Comparison of ENCODE assay signal across 11 cellular contexts in the genomic region with DNA sequence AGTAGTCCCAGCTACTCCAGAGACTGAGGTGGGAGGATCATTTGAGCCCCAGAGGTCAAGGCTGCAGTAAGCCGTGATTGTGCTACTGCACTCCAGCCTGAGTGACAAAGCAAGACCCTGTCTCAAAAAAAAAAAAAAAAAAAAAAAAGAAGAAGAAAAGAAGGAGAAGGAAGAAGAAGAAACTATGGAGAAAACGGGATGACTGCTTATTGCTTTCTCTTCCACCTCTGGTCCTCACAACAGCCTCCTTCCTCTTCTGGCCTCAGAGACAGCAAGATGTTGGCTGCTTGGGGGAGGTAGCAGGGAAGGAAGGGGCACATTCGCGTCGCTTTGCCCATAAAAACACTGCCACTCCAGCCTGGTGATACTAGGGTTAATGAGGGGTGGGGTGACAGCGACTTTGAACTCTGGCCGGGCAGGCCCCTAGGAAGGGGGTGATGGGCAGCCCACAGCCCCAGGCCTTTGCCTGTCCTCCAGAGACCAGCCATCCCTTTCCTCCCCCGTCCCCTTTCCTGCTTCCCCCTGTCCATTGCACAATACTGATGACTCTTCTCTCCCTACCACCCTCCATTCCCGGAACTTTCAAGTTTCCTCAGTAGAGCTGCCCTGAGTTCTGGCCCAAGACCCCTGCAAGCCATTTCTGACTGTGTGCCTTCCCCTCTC. TPM values are rescaled to one million over a fixed set of nuclear protein-coding genes. Genes with fewer than 3 reads are reported as not detected.
DNase-seq lines count a peak whose midpoint lies in the region; ATAC-seq and TF ChIP-seq lines count a peak whose summit lies in the region.
"Had no signal": no experiment of that assay in that cellular context is flagged by ENCODE, and none has a peak within 500 bp of the region (broad histone marks: within the 10 kb centered on the region; RNA-seq: fewer than 3 reads in every experiment).

No MANE protein-coding gene starts in this region.

- intact Hi-C loops in breast epithelium (cut with DNase I; ENCODE audit: low total_unique reads): no loop called here
- intact Hi-C loops in Calu3 (cut with micrococcal nuclease; ENCODE audit: unreplicated experiment): no loop called here

- H3K27me3 ChIP-seq in breast epithelium: no peaks in the 10 kb centered on the region
- no peaks in the 10 kb centered on the region for H3K27me3 ChIP-seq in mesendoderm (ENCODE audit: insufficient read depth, low read length, poor library complexity)

- H3K36me3 Mint-ChIP-seq in IgD-negative memory B cell (no peaks in the 10 kb centered on the region), Calu3 (ENCODE audit: insufficient read depth, unreplicated experiment) (peaks cover 21% of the 10 kb centered on the region)

- H3K27ac Mint-ChIP-seq in IgD-negative memory B cell (peak overlapping the region in 2 of 3 donors; percentile 29 to 54), Calu3 (ENCODE audit: unreplicated experiment) (no peak overlapping the region)

- H3K4me2 ChIP-seq in mesendoderm (ENCODE audit: low read length): no peak overlapping the region

- H3K27me3 Mint-ChIP-seq in IgD-negative memory B cell: peaks cover 2% of the 10 kb centered on the region
- peaks cover 27% of the 10 kb centered on the region for H3K27me3 Mint-ChIP-seq in Calu3 (ENCODE audit: unreplicated experiment)

- CTCF ChIA-PET in Calu3 (lab: Charles Lee): interaction anchor here (0.9 kb wide), 2 partner anchors 14 to 38 kb away, joined by 4 read pairs; a partner anchor contains a TSS

- peaks cover 3% of the 10 kb centered on the region for H3K79me1 ChIP-seq in mesendoderm (ENCODE audit: low read length)

- H3K36me3 ChIP-seq in breast epithelium (no peaks in the 10 kb centered on the region), mesendoderm (ENCODE audit: control insufficient read depth, insufficient read depth, low read length) (no peaks in the 10 kb centered on the region)

- H3K56ac ChIP-seq in mesendoderm (ENCODE audit: low read length): peak overlapping the region; percentile 17

- H3K4me3 Mint-ChIP-seq in IgD-negative memory B cell: no peak overlapping the region
- H3K4me3 Mint-ChIP-seq in Calu3 (ENCODE audit: low read depth, unreplicated experiment): no peak overlapping the region

- H2AK5ac ChIP-seq in mesendoderm (ENCODE audit: low read length): no peak overlapping the region

- H3K4me1 Mint-ChIP-seq in IgD-negative memory B cell (peaks cover 6 to 18% (median 14%) of the 10 kb centered on the region in 3 donors), Calu3 (ENCODE audit: low read depth, unreplicated experiment) (peaks cover 24% of the 10 kb centered on the region)

- H3K4ac ChIP-seq in mesendoderm (ENCODE audit: low read depth, low read length): no peak overlapping the region

- H3K9me3 Mint-ChIP-seq in IgD-negative memory B cell: no peaks in the 10 kb centered on the region
- H3K9me3 Mint-ChIP-seq in Calu3 (ENCODE audit: low read depth, unreplicated experiment): no peaks in the 10 kb centered on the region

- H3K79me2 ChIP-seq in mesendoderm (ENCODE audit: control insufficient read depth, insufficient read depth, low read length): no peaks in the 10 kb centered on the region

- H3K9me3 ChIP-seq in breast epithelium: no peaks in the 10 kb centered on the region

- H2BK120ac ChIP-seq in mesendoderm (ENCODE audit: low read depth, low read length): no peak overlapping the region

- no peak overlapping the region for H3K18ac ChIP-seq in mesendoderm (ENCODE audit: low read length)

- no TSS peak for BruUV-seq in Calu3 (replicated peaks; lab: Mats Ljungman, UMichigan)

- H2BK5ac ChIP-seq in mesendoderm (ENCODE audit: low read length): no peak overlapping the region

- H2BK15ac ChIP-seq in mesendoderm (replicated peaks; ENCODE audit: low read depth): no peak overlapping the region

- peaks cover 6% of the 10 kb centered on the region in 2 donors for H3K4me1 ChIP-seq in breast epithelium
- H3K4me1 ChIP-seq in mesendoderm (ENCODE audit: control insufficient read depth, low read depth, low read length): peaks cover 3% of the 10 kb centered on the region

- H3K4me3 ChIP-seq in breast epithelium (peak overlapping the region in 1 of 3 donors; percentile 68), mesendoderm (ENCODE audit: low read length) (no peak overlapping the region)

- ATAC-seq in GM18867 (IDR thresholded peaks at IDR 0.05; ENCODE audit: unreplicated experiment): no peak

- H4K5ac ChIP-seq in mesendoderm (ENCODE audit: low read length): no peak overlapping the region

- peak overlapping the region; percentile 44 for H3K9ac ChIP-seq in mesendoderm (ENCODE audit: low read length)

- DNase-seq in AML-193 (lab: John Stamatoyannopoulos, UW): peak; percentile 32 to 36
- DNase-seq in breast epithelium (ENCODE audit: low spot score in 2 of 2): no peak
- DNase-seq in mesendoderm: peak; percentile 49
- DNase-seq in stimulated activated CD4-positive, alpha-beta T cell treated with anti-CD3 and anti-CD28 coated beads, Interleukin-4, amount 100 ng/mL, for 4 hours: no peak
- DNase-seq in cerebellar nuclear complex (lab: John Stamatoyannopoulos, UW): no peak
- no peak for DNase-seq in Calu3
- DNase-seq: stimulated activated CD4-positive, alpha-beta T cell treated with anti-CD3 and anti-CD28 coated beads, Interleukin-4, amount 100 ng/mL, for 24 hours had no signal

- TF ChIP-seq CTCF in breast epithelium (IDR thresholded peaks at IDR 0.05) (no peak), Calu3 (IDR thresholded peaks at IDR 0.05; ENCODE audit: unreplicated experiment) (no peak)

- no peak overlapping the region for H3K23ac ChIP-seq in mesendoderm (ENCODE audit: low read length)

- H3K27ac ChIP-seq in breast epithelium: peak overlapping the region; percentile 63 to 88
- H3K27ac ChIP-seq in mesendoderm (ENCODE audit: low read depth, low read length): no peak overlapping the region

- WGBS in mesendoderm (ENCODE audit: extremely low coverage, insufficient coverage, low lambda C conversion rate): no CpG with 5 or more reads among the region's 9 CpGs

- TF ChIP-seq POLR2A in breast epithelium (IDR thresholded peaks at IDR 0.05): no peak

- no peak overlapping the region for H4K8ac ChIP-seq in mesendoderm (ENCODE audit: low read depth, low read length)

RNA-seq across cellular contexts. Expression of a gene that starts 2.0 kb away (rescaled TPM):
- polyA plus RNA-seq in IgD-negative memory B cell: 51.8 TPM
- total RNA-seq in breast epithelium: 10 to 100 TPM; 49.8 to 54.4 (median 50.3) TPM
- polyA plus RNA-seq in mesendoderm (2013, experiment 1 of 2): 39.1 TPM
- 40.9 TPM for polyA plus RNA-seq in mesendoderm (2013, experiment 2 of 2)
- total RNA-seq in Calu3 (2022): 38.1 and 43.8 TPM in 2 replicates

RNA-seq across cellular contexts. Expression of a gene that starts 13.7 kb away (rescaled TPM):
- 40.5 TPM for polyA plus RNA-seq in IgD-negative memory B cell
- 10 to 100 TPM; 16.8 to 24.8 (median 21.0) TPM for total RNA-seq in breast epithelium
- 5.0 TPM for polyA plus RNA-seq in mesendoderm (2013, experiment 1 of 2)
- polyA plus RNA-seq in mesendoderm (2013, experiment 2 of 2): 4.6 TPM
- 5.5 and 6.4 TPM in 2 replicates for total RNA-seq in Calu3 (2022)

RNA-seq across cellular contexts. Expression of a gene that starts 15.8 kb away (rescaled TPM):
- 2.8 TPM for polyA plus RNA-seq in IgD-negative memory B cell
- total RNA-seq in breast epithelium (10 to 100 TPM in 1 of 3 donors, 1 to 10 TPM in 1, under 1 TPM in 1; 0.96 to 13.4 (median 6.3) TPM), Calu3 (2022) (0.34 and 0.35 TPM in 2 replicates)
- polyA plus RNA-seq in mesendoderm (2013, experiment 1 of 2): 0.44 TPM
- polyA plus RNA-seq in mesendoderm (2013, experiment 2 of 2): 0.53 TPM

RNA-seq across cellular contexts. Expression of a gene that starts 17.0 kb away (rescaled TPM):
- polyA plus RNA-seq in IgD-negative memory B cell: 0.70 TPM
- total RNA-seq in breast epithelium: under 1 TPM in 2 of 3 donors, not detected in 1; 0.33 to 0.59 TPM
- 0.24 TPM for polyA plus RNA-seq in mesendoderm (2013, experiment 1 of 2)
- polyA plus RNA-seq in mesendoderm (2013, experiment 2 of 2): 0.21 TPM
- 0.57 and 0.59 TPM in 2 replicates for total RNA-seq in Calu3 (2022)
- total RNA-seq: Daoy, RPMI7951 had no signal

RNA-seq across cellular contexts. Expression of a gene that starts 38.9 kb away (rescaled TPM):
- polyA plus RNA-seq in IgD-negative memory B cell: 42.8 TPM
- total RNA-seq in breast epithelium: 10 to 100 TPM; 11.0 to 21.0 (median 18.9) TPM
- polyA plus RNA-seq in mesendoderm (2013, experiment 1 of 2): 5.3 TPM
- polyA plus RNA-seq in mesendoderm (2013, experiment 2 of 2): 4.7 TPM
- 64.7 and 72.9 TPM in 2 replicates for total RNA-seq in Calu3 (2022)

Comparison
In these comparisons a context has a peak if more than half of its experiments do, and no peak if none do; other contexts are left out.
1. DNase-seq: peak in AML-193 (2 of 2) and mesendoderm (single experiment); none in breast epithelium (0 of 2), stimulated activated CD4-positive, alpha-beta T cell treated with anti-CD3 and anti-CD28 coated beads, Interleukin-4, amount 100 ng/mL, for 4 hours (0 of 2), cerebellar nuclear complex (0 of 2) and Calu3 (single experiment).